In the genomic region with DNA sequence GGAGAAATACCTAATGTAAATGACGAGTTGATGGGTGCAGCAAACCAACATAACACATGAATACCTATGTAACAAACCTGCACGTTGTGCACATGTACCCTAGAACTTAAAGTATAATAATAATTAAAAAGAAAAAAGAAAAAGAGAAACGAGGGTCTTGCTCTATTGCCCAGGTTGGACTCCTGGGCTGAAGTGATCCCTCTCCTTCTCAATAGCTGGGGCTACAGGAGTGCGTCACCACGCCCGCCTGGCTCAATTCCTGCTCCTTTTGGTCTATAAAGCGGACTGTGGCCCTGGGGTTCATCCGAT, we compare ENCODE assay signal across 3 cellular contexts.
TF ChIP-seq lines count a peak whose summit lies in the region.

No MANE protein-coding gene starts in this region.

TF ChIP-seq in SK-N-SH, 30 proteins besides CTCF, POLR2A, EP300 and RAD21:
- TF ChIP-seq RXRA (IDR thresholded peaks at IDR 0.05; ENCODE audit: borderline replicate concordance, low read depth), result no peak
- no peak for TF ChIP-seq REST (IDR thresholded peaks at IDR 0.05; ENCODE audit: low read depth, low read length)
- no peak for TF ChIP-seq FOXM1 (IDR thresholded peaks at IDR 0.05; ENCODE audit: low read depth)
- TF ChIP-seq TCF12 (IDR thresholded peaks at IDR 0.05), result no peak
- TF ChIP-seq PBX3 (IDR thresholded peaks at IDR 0.05), result no peak
- no peak for TF ChIP-seq MXI1 (IDR thresholded peaks at IDR 0.05; ENCODE audit: low read depth, low read length)
- no peak for TF ChIP-seq EZH2phosphoT487 (IDR thresholded peaks at IDR 0.05; ENCODE audit: borderline replicate concordance, low read depth)

TF ChIP-seq in SK-N-SH treated with all-trans-retinoic acid at 6 μM for 48 hours, 23 proteins besides CTCF, POLR2A, EP300 and RAD21:
- TF ChIP-seq ESRRG (CRISPR knock-in tag; IDR thresholded peaks at IDR 0.05), result no peak
- TF ChIP-seq, protein P1, sequence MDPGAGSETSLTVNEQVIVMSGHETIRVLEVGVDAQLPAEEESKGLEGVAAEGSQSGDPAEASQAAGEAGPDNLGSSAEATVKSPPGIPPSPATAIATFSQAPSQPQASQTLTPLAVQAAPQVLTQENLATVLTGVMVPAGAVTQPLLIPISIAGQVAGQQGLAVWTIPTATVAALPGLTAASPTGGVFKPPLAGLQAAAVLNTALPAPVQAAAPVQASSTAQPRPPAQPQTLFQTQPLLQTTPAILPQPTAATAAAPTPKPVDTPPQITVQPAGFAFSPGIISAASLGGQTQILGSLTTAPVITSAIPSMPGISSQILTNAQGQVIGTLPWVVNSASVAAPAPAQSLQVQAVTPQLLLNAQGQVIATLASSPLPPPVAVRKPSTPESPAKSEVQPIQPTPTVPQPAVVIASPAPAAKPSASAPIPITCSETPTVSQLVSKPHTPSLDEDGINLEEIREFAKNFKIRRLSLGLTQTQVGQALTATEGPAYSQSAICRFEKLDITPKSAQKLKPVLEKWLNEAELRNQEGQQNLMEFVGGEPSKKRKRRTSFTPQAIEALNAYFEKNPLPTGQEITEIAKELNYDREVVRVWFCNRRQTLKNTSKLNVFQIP (CRISPR knock-in tag; IDR thresholded peaks at IDR 0.05; ENCODE audit: borderline replicate concordance, low read depth), result no peak

TF ChIP-seq in GM12878, 131 proteins besides CTCF, POLR2A, EP300 and RAD21:
- TF ChIP-seq MXI1 (IDR thresholded peaks at IDR 0.05; ENCODE audit: low read depth, low read length) (no peak), NFIC (IDR thresholded peaks at IDR 0.05; ENCODE audit: low read depth, low read length) (no peak), WRNIP1 (IDR thresholded peaks at IDR 0.05; ENCODE audit: borderline replicate concordance, low read depth, low read length) (no peak)
